In genomic region chr16:70659953-70660671, GRCh38 we compare ENCODE assay signal across 1 cellular context.
TF ChIP-seq lines count a peak whose summit lies in the region.

No MANE protein-coding gene starts in this region.

TF ChIP-seq in H1, 55 proteins besides CTCF, POLR2A, EP300 and RAD21:
- TF ChIP-seq, protein P1, sequence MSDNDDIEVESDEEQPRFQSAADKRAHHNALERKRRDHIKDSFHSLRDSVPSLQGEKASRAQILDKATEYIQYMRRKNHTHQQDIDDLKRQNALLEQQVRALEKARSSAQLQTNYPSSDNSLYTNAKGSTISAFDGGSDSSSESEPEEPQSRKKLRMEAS (IDR thresholded peaks at IDR 0.05), result no peak
- TF ChIP-seq CTBP2 (IDR thresholded peaks at IDR 0.05; ENCODE audit: borderline replicate concordance, insufficient read depth, insufficient read length, low read length), result no peak
- TF ChIP-seq TCF12 (IDR thresholded peaks at IDR 0.05; ENCODE audit: low read depth, low read length), result no peak
- no peak for TF ChIP-seq KDM1A (IDR thresholded peaks at IDR 0.05; ENCODE audit: borderline replicate concordance, low read length)
- no peak for TF ChIP-seq KDM4A (IDR thresholded peaks at IDR 0.05; ENCODE audit: low read depth, low read length, severe bottlenecking)
- TF ChIP-seq SAP30 (IDR thresholded peaks at IDR 0.05; ENCODE audit: insufficient read depth, insufficient replicate concordance, low read length), result no peak
- no peak for TF ChIP-seq SIX5 (IDR thresholded peaks at IDR 0.05; ENCODE audit: low read depth, low read length)
- TF ChIP-seq, protein P2, sequence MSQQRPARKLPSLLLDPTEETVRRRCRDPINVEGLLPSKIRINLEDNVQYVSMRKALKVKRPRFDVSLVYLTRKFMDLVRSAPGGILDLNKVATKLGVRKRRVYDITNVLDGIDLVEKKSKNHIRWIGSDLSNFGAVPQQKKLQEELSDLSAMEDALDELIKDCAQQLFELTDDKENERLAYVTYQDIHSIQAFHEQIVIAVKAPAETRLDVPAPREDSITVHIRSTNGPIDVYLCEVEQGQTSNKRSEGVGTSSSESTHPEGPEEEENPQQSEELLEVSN (IDR thresholded peaks at IDR 0.05), result no peak
- TF ChIP-seq RNF2 (IDR thresholded peaks at IDR 0.05; ENCODE audit: borderline replicate concordance, low read depth, low read length, missing control alignments, poor library complexity, severe bottlenecking), result no peak
- TF ChIP-seq CBX5 (IDR thresholded peaks at IDR 0.05; ENCODE audit: low read depth, low read length), result no peak
- TF ChIP-seq POU5F1 (IDR thresholded peaks at IDR 0.05; ENCODE audit: low read depth, low read length), result no peak
- no peak for TF ChIP-seq TEAD4 (IDR thresholded peaks at IDR 0.05; ENCODE audit: low read depth, low read length)
- TF ChIP-seq SRF (IDR thresholded peaks at IDR 0.05; ENCODE audit: low read depth, low read length), result no peak
- TF ChIP-seq MAFK (IDR thresholded peaks at IDR 0.05; ENCODE audit: low read depth, low read length), result no peak
- no peak for TF ChIP-seq FOSL1 (IDR thresholded peaks at IDR 0.05; ENCODE audit: insufficient read depth, low read depth, low read length)
- TF ChIP-seq CREB1 (IDR thresholded peaks at IDR 0.05), result no peak
- TF ChIP-seq, protein P3, sequence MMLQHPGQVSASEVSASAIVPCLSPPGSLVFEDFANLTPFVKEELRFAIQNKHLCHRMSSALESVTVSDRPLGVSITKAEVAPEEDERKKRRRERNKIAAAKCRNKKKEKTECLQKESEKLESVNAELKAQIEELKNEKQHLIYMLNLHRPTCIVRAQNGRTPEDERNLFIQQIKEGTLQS (IDR thresholded peaks at IDR 0.05; ENCODE audit: insufficient read depth, low read depth, low read length), result no peak
